1 cellular context compared by ENCODE assay signal in the genomic region with DNA sequence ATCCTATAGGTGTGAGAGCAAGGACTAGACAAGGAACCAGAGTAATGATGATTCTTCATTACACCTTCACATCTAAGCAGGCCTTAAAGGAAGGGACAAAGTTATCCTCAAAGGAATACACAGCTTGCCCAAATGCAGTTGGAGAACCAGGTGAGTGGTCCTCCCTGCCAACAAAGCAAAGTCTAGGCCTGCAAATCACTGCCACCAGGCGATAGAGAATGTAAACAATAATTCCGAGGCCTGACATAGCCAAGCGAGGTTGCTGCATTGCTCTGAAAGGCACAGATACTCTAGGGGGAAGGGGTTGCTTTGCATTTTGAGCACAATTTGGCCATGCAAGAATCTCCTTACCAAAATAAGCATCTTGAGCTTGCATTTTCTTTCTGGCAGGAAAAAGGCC.
TF ChIP-seq lines count a peak whose summit lies in the region.

No MANE protein-coding gene starts in this region.

TF ChIP-seq in HepG2, 621 proteins besides CTCF, POLR2A, EP300 and RAD21 (continued from another document):
- no peak for TF ChIP-seq ZNF639 (CRISPR knock-in tag; conservative IDR thresholded peaks at IDR 0.05)
- no peak for TF ChIP-seq ZNF775 (CRISPR knock-in tag; IDR thresholded peaks at IDR 0.05; ENCODE audit: borderline replicate concordance)
- 0 out of 2 replicates have a peak, but pooled peaks have one; percentile 29 for TF ChIP-seq ZFY (CRISPR knock-in tag; IDR thresholded peaks at IDR 0.05)
- TF ChIP-seq MED8 (CRISPR knock-in tag; IDR thresholded peaks at IDR 0.05; ENCODE audit: insufficient replicate concordance) = no peak
- TF ChIP-seq MYNN (CRISPR knock-in tag; IDR thresholded peaks at IDR 0.05; ENCODE audit: low read depth) = no peak
- TF ChIP-seq, protein P1, sequence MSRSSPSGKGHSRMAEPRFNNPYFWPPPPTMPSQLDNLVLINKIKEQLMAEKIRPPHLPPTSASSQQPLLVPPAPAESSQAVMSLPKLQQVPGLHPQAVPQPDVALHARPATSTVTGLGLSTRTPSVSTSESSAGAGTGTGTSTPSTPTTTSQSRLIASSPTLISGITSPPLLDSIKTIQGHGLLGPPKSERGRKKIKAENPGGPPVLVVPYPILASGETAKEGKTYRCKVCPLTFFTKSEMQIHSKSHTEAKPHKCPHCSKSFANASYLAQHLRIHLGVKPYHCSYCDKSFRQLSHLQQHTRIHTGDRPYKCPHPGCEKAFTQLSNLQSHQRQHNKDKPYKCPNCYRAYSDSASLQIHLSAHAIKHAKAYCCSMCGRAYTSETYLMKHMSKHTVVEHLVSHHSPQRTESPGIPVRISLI (CRISPR knock-in tag; IDR thresholded peaks at IDR 0.05; ENCODE audit: borderline replicate concordance) = no peak
- TF ChIP-seq STAG1 (CRISPR knock-in tag; IDR thresholded peaks at IDR 0.05) = peak; percentile 42
- no peak for TF ChIP-seq TRAFD1 (CRISPR knock-in tag; IDR thresholded peaks at IDR 0.05; ENCODE audit: borderline replicate concordance)
- no peak for TF ChIP-seq ZNF772 (CRISPR knock-in tag; IDR thresholded peaks at IDR 0.05)
- TF ChIP-seq RCOR2 (CRISPR knock-in tag; IDR thresholded peaks at IDR 0.05) = no peak
- TF ChIP-seq ZNF703 (CRISPR knock-in tag; IDR thresholded peaks at IDR 0.05; ENCODE audit: borderline replicate concordance) = no peak
